Comparison of ENCODE assay signal across 7 cellular contexts in the genomic region with DNA sequence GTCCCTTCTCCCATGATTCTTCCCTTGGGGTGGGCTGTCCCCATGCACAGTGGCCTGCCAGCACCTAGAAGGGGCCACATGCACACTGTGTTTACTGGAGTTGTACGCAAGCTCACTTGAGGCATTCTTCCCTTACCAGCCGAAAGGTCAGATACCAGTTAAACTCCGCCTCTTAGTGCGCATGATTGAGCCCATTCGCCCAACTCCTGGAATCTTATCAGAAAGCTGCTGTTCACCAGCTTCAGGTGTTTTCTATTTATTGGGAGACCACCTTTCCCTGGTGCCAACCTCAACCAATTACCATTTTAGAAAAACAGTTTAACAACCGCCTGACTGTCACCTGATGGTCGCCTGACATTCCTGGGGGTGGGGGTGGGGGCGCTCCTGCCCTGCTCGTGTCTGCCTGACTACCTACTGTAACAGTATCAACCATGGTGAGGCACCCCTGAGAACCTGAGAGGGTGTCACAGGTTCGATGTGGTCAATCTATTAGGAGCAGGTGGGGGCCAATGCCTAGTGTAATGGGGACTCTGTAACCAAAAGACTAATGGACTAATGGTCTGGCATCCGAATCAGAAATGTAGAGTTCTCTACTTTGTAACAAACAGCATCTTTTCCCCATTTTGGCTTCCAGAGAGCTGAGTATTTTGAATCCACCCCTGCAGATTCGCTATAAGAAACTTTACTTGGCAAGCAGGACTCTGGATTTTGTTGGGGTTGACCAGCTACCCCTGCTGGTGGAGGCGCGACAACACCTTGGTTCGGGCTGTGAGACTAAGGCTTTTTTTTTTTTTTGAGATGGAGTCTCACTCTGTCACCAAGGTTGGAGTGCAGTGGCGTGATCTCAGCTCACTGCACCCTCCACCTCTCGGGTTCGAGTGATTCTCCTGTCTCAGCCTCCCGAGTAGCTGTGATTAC. TPM values are rescaled to one million over a fixed set of nuclear protein-coding genes. Genes with fewer than 3 reads are reported as not detected.
DNase-seq lines count a peak whose midpoint lies in the region; ATAC-seq and TF ChIP-seq lines count a peak whose summit lies in the region.

No MANE protein-coding gene starts in this region.

- DNase-seq in NB4 (ENCODE audit: low read depth) (peak; percentile 69), neural progenitor cell (ENCODE audit: low spot score) (peak; percentile 59), NCI-H128 (lab: John Stamatoyannopoulos, UW; ENCODE audit: unreplicated experiment) (no peak)
- peak; percentile 67 for DNase-seq in activated CD8-positive, alpha-beta T cell treated with anti-CD3 and anti-CD28 coated beads for 36 hours

- no peaks in the 10 kb centered on the region for H3K36me3 ChIP-seq in neural progenitor cell

- intact Hi-C loops in activated CD8-positive, alpha-beta T cell treated with anti-CD3 and anti-CD28 coated beads for 36 hours (cut with micrococcal nuclease): no loop called here

- no peaks in the 10 kb centered on the region for H3K27me3 Mint-ChIP-seq in activated CD8-positive, alpha-beta T cell treated with anti-CD3 and anti-CD28 coated beads for 36 hours
- H3K27me3 Mint-ChIP-seq in neural progenitor cell (ENCODE audit: insufficient read depth, low read depth): peaks cover 7% of the 10 kb centered on the region

- no peaks in the 10 kb centered on the region for H3K9me3 ChIP-seq in neural progenitor cell (ENCODE audit: low read depth)

- H3K4me3 ChIP-seq in NB4 (ENCODE audit: low read depth, low read length) (no peak overlapping the region), neural progenitor cell (no peak overlapping the region)

- H3K36me3 Mint-ChIP-seq in activated CD8-positive, alpha-beta T cell treated with anti-CD3 and anti-CD28 coated beads for 36 hours (ENCODE audit: low read depth): no peaks in the 10 kb centered on the region
- no peaks in the 10 kb centered on the region for H3K36me3 Mint-ChIP-seq in neural progenitor cell

- CTCF ChIA-PET in activated CD8-positive, alpha-beta T cell treated with anti-CD3 and anti-CD28 coated beads for 36 hours (lab: Charles Lee): interaction anchor here (0.9 kb wide), 1 partner anchor 116 kb away, joined by 3 read pairs; no protein-coding TSS in a partner anchor

- POLR2A ChIA-PET in activated CD8-positive, alpha-beta T cell treated with anti-CD3 and anti-CD28 coated beads for 36 hours (lab: Charles Lee): interaction anchor here (1.4 kb wide), 1 partner anchor 115 kb away, joined by 3 read pairs; no protein-coding TSS in a partner anchor

- no peaks in the 10 kb centered on the region for H3K79me2 ChIP-seq in neural progenitor cell (ENCODE audit: low read depth)

- no peaks in the 10 kb centered on the region for H3K4me1 Mint-ChIP-seq in activated CD8-positive, alpha-beta T cell treated with anti-CD3 and anti-CD28 coated beads for 36 hours (ENCODE audit: low read depth)
- H3K4me1 Mint-ChIP-seq in neural progenitor cell: peaks cover 40% of the 10 kb centered on the region

- H3K27ac Mint-ChIP-seq in activated CD8-positive, alpha-beta T cell treated with anti-CD3 and anti-CD28 coated beads for 36 hours: no peak overlapping the region
- H3K27ac Mint-ChIP-seq in neural progenitor cell: peak overlapping the region; percentile 88

- H3K27me3 ChIP-seq in neural progenitor cell: no peaks in the 10 kb centered on the region

- H3K4me3 Mint-ChIP-seq in activated CD8-positive, alpha-beta T cell treated with anti-CD3 and anti-CD28 coated beads for 36 hours: no peak overlapping the region
- H3K4me3 Mint-ChIP-seq in neural progenitor cell: no peak overlapping the region

- H3K4me2 ChIP-seq in neural progenitor cell: peak overlapping the region; percentile 42

- TF ChIP-seq CTCF in GM12872 (IDR thresholded peaks at IDR 0.05; ENCODE audit: insufficient read depth, low read depth, low read length) (peak; percentile 53), NB4 (IDR thresholded peaks at IDR 0.05; ENCODE audit: low read depth, low read length) (peak; percentile 49), neural progenitor cell (IDR thresholded peaks at IDR 0.05) (peak; percentile 56)
- peak; percentile 35 for TF ChIP-seq CTCF in activated CD8-positive, alpha-beta T cell treated with anti-CD3 and anti-CD28 coated beads for 36 hours (IDR thresholded peaks at IDR 0.05)

- H3K9ac ChIP-seq in neural progenitor cell: no peak overlapping the region

- H3K27ac ChIP-seq in neural progenitor cell: no peak overlapping the region

- peak overlapping the region; percentile 52 for H2AFZ ChIP-seq in neural progenitor cell (replicated peaks)

- H3K9me3 Mint-ChIP-seq in activated CD8-positive, alpha-beta T cell treated with anti-CD3 and anti-CD28 coated beads for 36 hours: no peaks in the 10 kb centered on the region
- peaks cover 2% of the 10 kb centered on the region for H3K9me3 Mint-ChIP-seq in neural progenitor cell

- H3K4me1 ChIP-seq in neural progenitor cell: peaks cover 17% of the 10 kb centered on the region

- peaks cover 17% of the 10 kb centered on the region for H3F3A ChIP-seq in neural progenitor cell (ENCODE audit: low read depth)

- ATAC-seq in activated CD8-positive, alpha-beta T cell treated with anti-CD3 and anti-CD28 coated beads for 36 hours: peak; percentile 89
- peak; percentile 74 for ATAC-seq in esophagus mucosa
- no peak for ATAC-seq in GM21381 (IDR thresholded peaks at IDR 0.05; ENCODE audit: unreplicated experiment)

- H4K20me1 ChIP-seq in neural progenitor cell (ENCODE audit: low read depth): no peaks in the 10 kb centered on the region

- TF ChIP-seq POLR2A in NB4 (IDR thresholded peaks at IDR 0.05; ENCODE audit: extremely low read depth, insufficient read length): no peak

RNA-seq across cellular contexts. Expression of a gene that starts 58.3 kb away (rescaled TPM):
- 1 to 10 TPM in 1 of 2 experiments, under 1 TPM in 1; 0.52 to 1.0 TPM for total RNA-seq in activated CD8-positive, alpha-beta T cell treated with anti-CD3 and anti-CD28 coated beads for 36 hours
- total RNA-seq in esophagus mucosa: 0.16 TPM
- total RNA-seq in neural progenitor cell (ENCODE audit: low replicate concordance): 0.47 and 1.4 TPM in 2 replicates
